ENCODE assay signal across 11 cellular contexts in genomic region chr9:36207546-36208012, GRCh38. TPM values are rescaled to one million over a fixed set of nuclear protein-coding genes. Genes with fewer than 3 reads are reported as not detected.
DNase-seq lines count a peak whose midpoint lies in the region; ATAC-seq and TF ChIP-seq lines count a peak whose summit lies in the region.
"Had no signal": no experiment of that assay in that cellular context is flagged by ENCODE, and none has a peak within 500 bp of the region (broad histone marks: within the 10 kb centered on the region; RNA-seq: fewer than 3 reads in every experiment).

No MANE protein-coding gene starts in this region.

- H3K4me1 Mint-ChIP-seq in natural killer cell = peaks cover 53 to 68% of the 10 kb centered on the region in 2 donors

- TF ChIP-seq POLR2A in Peyer's patch (IDR thresholded peaks at IDR 0.05) = no peak

- H3K9me3 ChIP-seq in Peyer's patch = no peaks in the 10 kb centered on the region

- DNase-seq in CD1c-positive myeloid dendritic cell (ENCODE audit: extremely low spot score) (peak; percentile 15), OCI-M1 (lab: John Stamatoyannopoulos, UW) (peak; percentile 79), caudate nucleus (lab: John Stamatoyannopoulos, UW) (no peak), natural killer cell (no peak), Peyer's patch (no peak), NCI-H2081 (lab: John Stamatoyannopoulos, UW) (no peak), NCI-H146 treated with DMSO at 0.1 percent for 48 hours (lab: John Stamatoyannopoulos, UW; ENCODE audit: unreplicated experiment) (no peak), T-helper 9 cell (no peak)
- DNase-seq: DMS 273 treated with DMSO at 0.1 percent for 48 hours, NCI-H2029 treated with DMSO at 0.1 percent for 48 hours had no signal

- H3K27ac ChIP-seq in caudate nucleus (ENCODE audit: low read depth, low read length) (peak overlapping the region; percentile 87), Peyer's patch (no peak overlapping the region)

- intact Hi-C loops in natural killer cell (cut with micrococcal nuclease) = no loop called here

- no peaks in the 10 kb centered on the region for H3K27me3 ChIP-seq in Peyer's patch

- TF ChIP-seq CTCF in natural killer cell (IDR thresholded peaks at IDR 0.05) (no peak), Peyer's patch (IDR thresholded peaks at IDR 0.05) (no peak)

- no peak overlapping the region for H3K4me3 ChIP-seq in Peyer's patch

- H3K27me3 Mint-ChIP-seq in natural killer cell (ENCODE audit: low read depth in 2 of 2) = no peaks in the 10 kb centered on the region

- no peaks in the 10 kb centered on the region for H3K9me3 Mint-ChIP-seq in natural killer cell

- peaks cover 0 to 98% (median 4%) of the 10 kb centered on the region in 3 donors for H3K36me3 ChIP-seq in Peyer's patch

- no peak for ATAC-seq in natural killer cell

- H3K27ac Mint-ChIP-seq in natural killer cell = peak overlapping the region; percentile 60 to 77

- no peaks in the 10 kb centered on the region for H3K4me1 ChIP-seq in Peyer's patch

- peaks cover under 1% of the 10 kb centered on the region for H3K36me3 Mint-ChIP-seq in natural killer cell

- H3K4me3 Mint-ChIP-seq in natural killer cell = no peak overlapping the region

RNA-seq across cellular contexts. Expression of gene CLTA, which starts 16.9 kb away (rescaled TPM):
- total RNA-seq in natural killer cell (10 to 100 TPM; 49.4 to 62.0 (median 52.6) TPM), Peyer's patch (100 to 1,000 TPM; 131 to 150 (median 133) TPM)

RNA-seq across cellular contexts. Expression of gene CCIN, which starts 38.4 kb away (rescaled TPM):
- 1 to 10 TPM; 2.0 to 2.8 (median 2.0) TPM for total RNA-seq in natural killer cell
- total RNA-seq in Peyer's patch = not detected
- total RNA-seq: kidney epithelial cell had no signal

RNA-seq across cellular contexts. Expression of gene GNE, which starts 50.7 kb away (rescaled TPM):
- total RNA-seq in natural killer cell (10 to 100 TPM; 10.6 to 12.4 (median 11.3) TPM), Peyer's patch (10 to 100 TPM; 18.4 to 47.0 (median 23.5) TPM)

Comparison
In these comparisons a context has a peak if more than half of its experiments do, and no peak if none do; other contexts are left out.
1. DNase-seq: peak in CD1c-positive myeloid dendritic cell (single experiment) and OCI-M1 (single experiment); none in caudate nucleus (0 of 61), natural killer cell (single experiment), Peyer's patch (0 of 3), NCI-H2081 (0 of 2), NCI-H146 treated with DMSO at 0.1 percent for 48 hours (single experiment) and T-helper 9 cell (single experiment).